Comparison of ENCODE assay signal across 8 cellular contexts in the genomic region with DNA sequence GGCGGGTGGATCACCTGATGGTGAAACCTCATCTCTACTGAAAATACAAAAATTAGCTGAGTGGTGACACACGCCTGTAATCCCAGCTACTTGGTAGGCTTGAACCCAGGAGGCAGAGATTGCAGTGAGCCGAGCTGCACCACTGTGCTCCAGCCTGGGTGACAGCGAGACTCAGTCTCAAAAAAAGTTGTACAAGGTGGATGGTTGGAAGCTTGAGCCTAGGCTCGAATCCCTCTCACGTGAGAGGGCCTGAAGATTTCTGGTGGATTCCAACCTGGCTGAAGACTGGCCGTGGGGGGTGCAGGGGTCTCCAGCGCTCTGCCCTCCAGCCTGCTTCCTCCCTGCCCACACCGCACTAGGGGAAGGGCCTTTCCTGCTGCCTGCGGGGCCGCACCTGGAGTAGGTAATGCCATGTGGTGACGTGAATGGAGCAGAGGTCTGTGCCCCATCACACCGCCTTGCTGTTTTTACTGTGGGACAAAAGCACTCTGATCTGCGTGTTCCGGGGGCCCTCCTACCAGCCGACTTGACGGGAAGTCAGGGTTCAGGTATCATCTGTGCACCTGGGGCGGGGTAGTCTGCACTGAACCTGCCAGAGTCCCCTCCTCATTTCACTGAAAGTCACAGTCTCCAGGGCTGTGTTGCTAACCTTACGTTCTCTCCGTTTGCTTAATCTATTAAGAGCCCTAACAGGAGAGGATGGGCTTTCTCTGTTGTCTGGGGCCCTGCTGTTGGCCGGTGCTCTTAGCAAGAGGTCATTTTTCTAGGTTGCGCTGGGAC. TPM values are rescaled to one million over a fixed set of nuclear protein-coding genes. Genes with fewer than 3 reads are reported as not detected.
DNase-seq lines count a peak whose midpoint lies in the region; ATAC-seq and TF ChIP-seq lines count a peak whose summit lies in the region.

No MANE protein-coding gene starts in this region.

- no peaks in the 10 kb centered on the region for H3K9me3 ChIP-seq in CD4-positive, alpha-beta T cell (ENCODE audit: control insufficient read depth, low read length)
- no peaks in the 10 kb centered on the region for H3K9me3 ChIP-seq in aorta (ENCODE audit: control insufficient read depth, low read length)

- peaks cover 61% of the 10 kb centered on the region for H3K36me3 Mint-ChIP-seq in CD4-positive, alpha-beta T cell (ENCODE audit: low read depth)

- no peaks in the 10 kb centered on the region for H3K27me3 Mint-ChIP-seq in CD4-positive, alpha-beta T cell

- peak in 1 of 10 experiments; percentile 9 for DNase-seq in CD4-positive, alpha-beta T cell
- DNase-seq in HL-60 (ENCODE audit: low read depth in 1 of 2, low spot score in 1 of 2) = peak; percentile 17 to 26
- DNase-seq in activated CD4-positive, alpha-beta T cell treated with anti-CD3 and anti-CD28 coated beads, Interleukin-2, amount 50 U/mL, for 24 hours (ENCODE audit: low read depth in 1 of 2, low spot score in 1 of 2) = peak; percentile 21 to 30
- peak; percentile 65 for DNase-seq in iPS DF 19.7 (ENCODE audit: low read depth, low spot score)
- DNase-seq in dedifferentiated amniotic fluid mesenchymal stem cell (ENCODE audit: extremely low spot score) = no peak
- no peak for DNase-seq in aorta

- H3K4me3 Mint-ChIP-seq in CD4-positive, alpha-beta T cell = peak overlapping the region; percentile 79

- H3K27me3 ChIP-seq in CD4-positive, alpha-beta T cell (ENCODE audit: control insufficient read depth, insufficient read depth, low read length) = no peaks in the 10 kb centered on the region
- no peaks in the 10 kb centered on the region for H3K27me3 ChIP-seq in HL-60 (ENCODE audit: insufficient read depth, poor library complexity, severe bottlenecking)
- peaks cover 0 to 2% of the 10 kb centered on the region in 2 donors for H3K27me3 ChIP-seq in aorta (ENCODE audit: control insufficient read depth in 1 of 2, insufficient read depth in 2 of 2, low read length in 1 of 2)

- no peak for TF ChIP-seq CTCF in CD4-positive, alpha-beta T cell (IDR thresholded peaks at IDR 0.05)
- no peak for TF ChIP-seq CTCF in HL-60 (IDR thresholded peaks at IDR 0.05; ENCODE audit: insufficient read depth, low read length)

- H3K36me3 ChIP-seq in aorta (ENCODE audit: control insufficient read depth in 1 of 2, insufficient read depth in 2 of 2, low read length in 1 of 2) = peaks cover 0 to 13% of the 10 kb centered on the region in 2 donors

- WGBS in aorta, 2 donors = 65 to 72% methylated on average over 22 of the region's 22 CpGs

- H3K9me3 Mint-ChIP-seq in CD4-positive, alpha-beta T cell = no peaks in the 10 kb centered on the region

- CTCF ChIA-PET in CD4-positive, alpha-beta T cell (lab: Charles Lee) = no interaction called here

- H3K4me1 ChIP-seq in aorta (ENCODE audit: control insufficient read depth in 1 of 2, insufficient read depth in 2 of 2, low read length in 2 of 2) = no peaks in the 10 kb centered on the region

- H3K4me3 ChIP-seq in HL-60 (replicated peaks; ENCODE audit: insufficient read depth, low read length) (no peak overlapping the region), aorta (ENCODE audit: low read length in 2 of 2) (no peak overlapping the region)

- H3K4me1 Mint-ChIP-seq in CD4-positive, alpha-beta T cell (ENCODE audit: low read depth) = peaks cover 59% of the 10 kb centered on the region

- POLR2A ChIA-PET in CD4-positive, alpha-beta T cell (lab: Charles Lee) = interaction anchor here (0.9 to 3.2 kb wide), 5 partner anchors 15 to 317 kb away, joined by 3 to 11 read pairs (median 4); a partner anchor contains a TSS

- intact Hi-C loops in CD4-positive, alpha-beta T cell (cut with DNase I, micrococcal nuclease) = loop anchor here (5.0 kb wide), 2 partner anchors 77 to 93 kb away; a partner anchor contains a TSS
- intact Hi-C loops in aorta (cut with DNase I) = loop anchor here in 1 of 2 donors (10.0 kb wide), 1 partner anchor 320 kb away; no protein-coding TSS in a partner anchor

- H3K27ac ChIP-seq in CD4-positive, alpha-beta T cell (ENCODE audit: low read depth, low read length) = no peak overlapping the region
- H3K27ac ChIP-seq in HL-60 (replicated peaks) (no peak overlapping the region), aorta (ENCODE audit: low read depth in 1 of 2, low read length in 2 of 2) (no peak overlapping the region)

- H3K27ac Mint-ChIP-seq in CD4-positive, alpha-beta T cell = peak overlapping the region; percentile 82

- ATAC-seq in CD4-positive, alpha-beta T cell (ENCODE audit: poor library complexity) = no peak
- ATAC-seq in aorta (ENCODE audit: low FRiP score) = no peak
- no peak for ATAC-seq in GM21723 (IDR thresholded peaks at IDR 0.05; ENCODE audit: unreplicated experiment)
- no peak for ATAC-seq in GM18502 (IDR thresholded peaks at IDR 0.05; ENCODE audit: poor library complexity, unreplicated experiment)

RNA-seq across cellular contexts. Expression of a gene that starts 4.2 kb away (rescaled TPM):
- total RNA-seq in CD4-positive, alpha-beta T cell = 1,000 to 10,000 TPM; 4,971 to 5,051 TPM
- total RNA-seq in aorta = 1,000 to 10,000 TPM; 1,505 to 1,678 TPM
- polyA plus RNA-seq in aorta = 1,000 to 10,000 TPM; 4,359 to 6,820 TPM

RNA-seq across cellular contexts. Expression of a gene that starts 10.9 kb away (rescaled TPM):
- 1 to 10 TPM; 1.0 to 1.3 TPM for total RNA-seq in CD4-positive, alpha-beta T cell
- total RNA-seq in aorta = under 1 TPM; 0.13 to 0.66 TPM
- under 1 TPM; 0.13 to 0.69 TPM for polyA plus RNA-seq in aorta

RNA-seq across cellular contexts. Expression of a gene that starts 48.8 kb away (rescaled TPM):
- total RNA-seq in CD4-positive, alpha-beta T cell = not detected
- not detected for total RNA-seq in aorta
- polyA plus RNA-seq in aorta = 1 to 10 TPM in 1 of 2 donors, not detected in 1; 8.5 TPM

RNA-seq across cellular contexts. Expression of a gene that starts 56.5 kb away (rescaled TPM):
- total RNA-seq in CD4-positive, alpha-beta T cell = 100 to 1,000 TPM; 163 to 167 TPM
- total RNA-seq in aorta = 100 to 1,000 TPM in 1 of 2 donors, 10 to 100 TPM in 1; 90.6 to 110 TPM
- 100 to 1,000 TPM in 1 of 2 donors, 10 to 100 TPM in 1; 28.4 to 171 TPM for polyA plus RNA-seq in aorta

Comparison
In these comparisons a context has a peak if more than half of its experiments do, and no peak if none do; other contexts are left out.
1. DNase-seq: peak in HL-60 (2 of 2), activated CD4-positive, alpha-beta T cell treated with anti-CD3 and anti-CD28 coated beads, Interleukin-2, amount 50 U/mL, for 24 hours (2 of 2) and iPS DF 19.7 (single experiment); none in dedifferentiated amniotic fluid mesenchymal stem cell (single experiment) and aorta (0 of 2).